ENCODE assay signal across 8 cellular contexts in the genomic region with DNA sequence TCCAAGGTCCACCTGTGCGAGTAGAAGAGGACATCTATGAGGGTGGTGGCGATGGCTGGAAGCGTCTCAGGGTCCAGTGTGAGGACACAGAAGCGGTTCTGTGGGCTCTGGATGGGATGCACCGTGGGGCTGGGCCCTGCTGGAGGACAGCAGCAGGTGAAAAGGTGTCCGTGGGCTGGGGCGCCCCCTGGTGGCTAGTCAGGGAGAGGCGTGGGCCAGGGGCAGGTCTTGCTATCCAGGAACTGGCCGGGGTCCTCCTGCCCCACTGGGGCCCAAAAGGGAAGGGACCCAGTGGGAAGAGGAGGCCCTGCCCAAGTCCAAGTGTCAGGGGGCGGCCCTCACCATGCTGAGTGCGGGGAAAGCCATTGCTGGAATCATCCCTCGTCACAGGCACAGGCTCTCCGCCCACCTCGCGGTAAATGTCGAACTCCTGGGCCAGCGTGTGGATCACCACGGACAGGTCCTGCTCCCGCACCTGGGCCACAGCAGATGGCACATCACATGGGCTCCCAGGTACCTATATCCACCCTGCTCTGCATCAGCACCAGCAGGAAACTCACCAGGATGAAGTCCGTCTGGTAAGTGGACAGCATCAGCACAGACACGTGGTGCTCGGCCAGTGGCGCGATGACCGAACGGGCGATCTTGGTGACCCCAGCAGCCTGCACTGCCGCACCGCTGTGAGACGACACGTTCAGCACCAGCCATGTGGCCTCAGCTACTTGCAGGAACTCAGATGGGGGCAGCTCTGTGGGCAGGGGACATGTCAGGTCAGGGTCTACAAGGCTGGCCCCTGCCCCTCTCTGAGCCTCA. TPM values are rescaled to one million over a fixed set of nuclear protein-coding genes. Genes with fewer than 3 reads are reported as not detected.
DNase-seq lines count a peak whose midpoint lies in the region; ATAC-seq and TF ChIP-seq lines count a peak whose summit lies in the region.

No MANE protein-coding gene starts in this region.

- H3K4me1 Mint-ChIP-seq in Calu3 (ENCODE audit: low read depth, unreplicated experiment) = peaks cover 10% of the 10 kb centered on the region
- H3K4me1 Mint-ChIP-seq in activated naive CD8-positive, alpha-beta T cell treated with anti-CD3 and anti-CD28 coated beads, Interleukin-2, amount 50 U/mL, for 24 hours = peaks cover 26% of the 10 kb centered on the region
- peaks cover 22 to 28% of the 10 kb centered on the region in 2 donors for H3K4me1 Mint-ChIP-seq in immature natural killer cell

- H3K27me3 Mint-ChIP-seq in Calu3 (ENCODE audit: unreplicated experiment) (no peaks in the 10 kb centered on the region), immature natural killer cell (ENCODE audit: low read depth in 3 of 3) (peaks cover 0 to 4% (median 2%) of the 10 kb centered on the region in 3 donors)
- no peaks in the 10 kb centered on the region for H3K27me3 Mint-ChIP-seq in activated naive CD8-positive, alpha-beta T cell treated with anti-CD3 and anti-CD28 coated beads, Interleukin-2, amount 50 U/mL, for 24 hours

- ATAC-seq in activated naive CD8-positive, alpha-beta T cell treated with anti-CD3 and anti-CD28 coated beads, Interleukin-2, amount 50 U/mL, for 24 hours = no peak
- no peak for ATAC-seq in HG03095 (IDR thresholded peaks at IDR 0.05; ENCODE audit: unreplicated experiment)
- ATAC-seq in GM19324 (IDR thresholded peaks at IDR 0.05; ENCODE audit: low FRiP score, unreplicated experiment) = no peak

- no peak overlapping the region for H3K4me3 Mint-ChIP-seq in Calu3 (ENCODE audit: low read depth, unreplicated experiment)
- H3K4me3 Mint-ChIP-seq in activated naive CD8-positive, alpha-beta T cell treated with anti-CD3 and anti-CD28 coated beads, Interleukin-2, amount 50 U/mL, for 24 hours = no peak overlapping the region
- no peak overlapping the region for H3K4me3 Mint-ChIP-seq in immature natural killer cell

- H3K36me3 Mint-ChIP-seq in Calu3 (ENCODE audit: insufficient read depth, unreplicated experiment) = peaks cover 67% of the 10 kb centered on the region
- H3K36me3 Mint-ChIP-seq in activated naive CD8-positive, alpha-beta T cell treated with anti-CD3 and anti-CD28 coated beads, Interleukin-2, amount 50 U/mL, for 24 hours (ENCODE audit: low read depth) = no peaks in the 10 kb centered on the region
- H3K36me3 Mint-ChIP-seq in immature natural killer cell = no peaks in the 10 kb centered on the region

- H3K9me3 Mint-ChIP-seq in Calu3 (ENCODE audit: low read depth, unreplicated experiment) (no peaks in the 10 kb centered on the region), immature natural killer cell (no peaks in the 10 kb centered on the region)
- H3K9me3 Mint-ChIP-seq in activated naive CD8-positive, alpha-beta T cell treated with anti-CD3 and anti-CD28 coated beads, Interleukin-2, amount 50 U/mL, for 24 hours = no peaks in the 10 kb centered on the region

- TF ChIP-seq CTCF in Calu3 (IDR thresholded peaks at IDR 0.05; ENCODE audit: unreplicated experiment) = peak; percentile 98

- no TSS peak for BruUV-seq in Calu3 (replicated peaks; lab: Mats Ljungman, UMichigan)

- intact Hi-C loops in Calu3 (cut with micrococcal nuclease; ENCODE audit: unreplicated experiment) = loop anchor here (1.0 kb wide), 1 partner anchor 24 kb away; no protein-coding TSS in a partner anchor

- CTCF ChIA-PET in Calu3 (lab: Charles Lee) = interaction anchor here (0.8 to 3.5 kb wide), 13 partner anchors 11 to 100 kb away, joined by 3 to 65 read pairs (median 4); a partner anchor contains a TSS

- no peak overlapping the region for H3K27ac Mint-ChIP-seq in Calu3 (ENCODE audit: unreplicated experiment)
- H3K27ac Mint-ChIP-seq in activated naive CD8-positive, alpha-beta T cell treated with anti-CD3 and anti-CD28 coated beads, Interleukin-2, amount 50 U/mL, for 24 hours = no peak overlapping the region
- peak overlapping the region in 3 of 6 donors; percentile 55 to 86 (median 73) for H3K27ac Mint-ChIP-seq in immature natural killer cell

- DNase-seq in Calu3 (peak; percentile 91), HuH-7.5 (ENCODE audit: low spot score) (peak; percentile 78), T-helper 1 cell (peak; percentile 67 to 83 (median 78)), immature natural killer cell (peak; percentile 79 to 82 (median 82))
- peak; percentile 93 for DNase-seq in activated naive CD8-positive, alpha-beta T cell treated with anti-CD3 and anti-CD28 coated beads, Interleukin-2, amount 50 U/mL, for 24 hours
- DNase-seq in stimulated activated CD4-positive, alpha-beta T cell treated with anti-CD3 and anti-CD28 coated beads, Interleukin-2, amount 100 ng/mL, for 4 hours (ENCODE audit: low read depth) = peak; percentile 78

RNA-seq across cellular contexts. Expression of a gene that starts 2.3 kb away (rescaled TPM):
- 12.0 and 14.2 TPM in 2 replicates for total RNA-seq in Calu3 (2022)
- 10 to 100 TPM in 2 of 3 donors, 1 to 10 TPM in 1; 9.3 to 16.9 (median 11.8) TPM for polyA plus RNA-seq in immature natural killer cell

RNA-seq across cellular contexts. Expression of a gene that starts 20.4 kb away (rescaled TPM):
- total RNA-seq in Calu3 (2022) = not detected in 2 replicates
- polyA plus RNA-seq in immature natural killer cell = 10 to 100 TPM in 2 of 3 donors, 1 to 10 TPM in 1; 7.5 to 22.3 (median 16.6) TPM

RNA-seq across cellular contexts. Expression of a gene that starts 39.7 kb away (rescaled TPM):
- total RNA-seq in Calu3 (2022) = 24.5 and 24.8 TPM in 2 replicates
- polyA plus RNA-seq in immature natural killer cell = 10 to 100 TPM; 46.2 to 59.9 (median 49.2) TPM

RNA-seq across cellular contexts. Expression of a gene that starts 40.5 kb away (rescaled TPM):
- 202 and 260 TPM in 2 replicates for total RNA-seq in Calu3 (2022)
- polyA plus RNA-seq in immature natural killer cell = 1 to 10 TPM in 1 of 3 donors, under 1 TPM in 1, not detected in 1; 0.29 to 1.0 TPM
